Comparison of ENCODE assay signal across 20 cellular contexts in the genomic region with DNA sequence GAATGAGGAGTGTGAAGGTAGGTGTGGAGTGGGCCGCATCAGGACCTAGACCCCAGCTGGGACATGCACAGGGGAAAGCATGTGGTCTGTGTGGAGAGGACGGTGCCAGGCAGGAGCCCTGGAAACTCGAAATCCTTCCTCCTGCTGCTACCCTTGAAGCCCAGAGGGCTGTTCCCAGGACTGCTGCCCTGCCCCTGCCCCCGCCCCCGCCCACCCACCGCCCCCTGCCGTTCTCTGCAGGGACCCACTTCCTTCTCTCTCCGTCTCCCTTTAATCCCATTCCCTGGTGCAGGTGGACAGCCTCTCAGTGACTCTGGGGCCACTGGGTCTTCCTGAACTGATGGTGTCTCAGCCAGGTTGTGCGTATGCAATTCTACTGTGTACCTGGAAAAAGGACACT. TPM values are rescaled to one million over a fixed set of nuclear protein-coding genes. Genes with fewer than 3 reads are reported as not detected.
DNase-seq lines count a peak whose midpoint lies in the region; ATAC-seq, FAIRE-seq and TF ChIP-seq lines count a peak whose summit lies in the region.
"Had no signal": no experiment of that assay in that cellular context is flagged by ENCODE, and none has a peak within 500 bp of the region (broad histone marks: within the 10 kb centered on the region; RNA-seq: fewer than 3 reads in every experiment).

No MANE protein-coding gene starts in this region.

- H3K27me3 Mint-ChIP-seq in GM23338 (ENCODE audit: insufficient read depth, low read depth, poor library complexity) (peaks cover 3% of the 10 kb centered on the region), H9 (ENCODE audit: low read depth) (no peaks in the 10 kb centered on the region)
- H3K27me3 Mint-ChIP-seq: CD4-positive, CD25-positive, alpha-beta regulatory T cell had no signal

- H3K9me3 ChIP-seq in H9 (ENCODE audit: control insufficient read depth, low read depth, low read length), result no peaks in the 10 kb centered on the region
- H3K9me3 ChIP-seq in iPS-20b (ENCODE audit: insufficient read depth, low read depth, low read length), result no peaks in the 10 kb centered on the region
- H3K9me3 ChIP-seq in breast epithelium, result no peaks in the 10 kb centered on the region
- H3K9me3 ChIP-seq: BE2C had no signal

- H3T11ph ChIP-seq in H9 (ENCODE audit: low read length), result no peak overlapping the region

- H3K56ac ChIP-seq in H9 (ENCODE audit: insufficient read length, low read depth, low read length), result no peak overlapping the region

- no peak overlapping the region for H4K8ac ChIP-seq in H9 (replicated peaks; ENCODE audit: insufficient read length, low read depth, low read length)

- H3K9ac ChIP-seq in H9 (ENCODE audit: extremely low read depth, insufficient read length, low read length) (no peak overlapping the region), iPS-20b (ENCODE audit: low read depth, low read length) (peak overlapping the region; percentile 41)

- H2BK120ac ChIP-seq in H9 (ENCODE audit: low read depth, low read length, poor library complexity, severe bottlenecking), result no peak overlapping the region

- no peak for TF ChIP-seq CTCF in GM23338 (conservative IDR thresholded peaks at IDR 0.05; ENCODE audit: low read depth in 2 of 2)
- TF ChIP-seq CTCF in H9 (conservative IDR thresholded peaks at IDR 0.05), result no peak
- no peak for TF ChIP-seq CTCF in breast epithelium (IDR thresholded peaks at IDR 0.05)
- no peak for TF ChIP-seq CTCF in GM10266 (IDR thresholded peaks at IDR 0.05; ENCODE audit: control insufficient read depth, insufficient read depth, low read depth, missing control alignments)

- H3K4me1 ChIP-seq in GM23338 (ENCODE audit: insufficient read depth) (peaks cover 9% of the 10 kb centered on the region), H9 (ENCODE audit: insufficient read depth, low read length) (peaks cover 2% of the 10 kb centered on the region; the same call in 1 of the 2 replicates), iPS-20b (ENCODE audit: insufficient read depth, low read length) (peaks cover 9% of the 10 kb centered on the region; the same call in 1 of the 2 replicates), breast epithelium (no peaks in the 10 kb centered on the region)
- H3K4me1 ChIP-seq: BE2C had no signal

- FAIRE-seq in RCC 7860 (lab: Jason Lieb, UNC), result no peak
- FAIRE-seq: A204.1, GM12878 had no signal

- no peak overlapping the region for H3K4me3 ChIP-seq in GM23338
- no peak overlapping the region for H3K4me3 ChIP-seq in iPS-20b (ENCODE audit: low read length)
- H3K4me3 ChIP-seq in breast epithelium, result no peak overlapping the region
- H3K4me3 ChIP-seq: GM12878 had no signal

- H3K4me2 ChIP-seq in GM23338 (no peak overlapping the region), H9 (ENCODE audit: insufficient read depth, insufficient read length, low read length) (no peak overlapping the region)

- H2BK15ac ChIP-seq in H9 (ENCODE audit: low read depth, low read length), result no peak overlapping the region

- no peaks in the 10 kb centered on the region for H3K9me2 ChIP-seq in GM23338 (ENCODE audit: insufficient read depth)

- H3K36me3 Mint-ChIP-seq in GM23338 (ENCODE audit: low read depth), result peaks cover 70% of the 10 kb centered on the region
- H3K36me3 Mint-ChIP-seq in H9 (ENCODE audit: insufficient read depth in 1 of 3, low read depth in 3 of 3), result peaks cover 50 to 75% (median 74%) of the 10 kb centered on the region in 3 experiments

- H3K4me3 Mint-ChIP-seq in GM23338 (no peak overlapping the region), H9 (peak overlapping the region in 1 of 2 experiments; percentile 36; a peak in 1 of 5 replicates)
- H3K4me3 Mint-ChIP-seq: HFFc6 had no signal

- H2BK5ac ChIP-seq in H9 (ENCODE audit: insufficient read length, low read length), result no peak overlapping the region

- H3K27ac ChIP-seq in GM23338 (ENCODE audit: low read depth), result no peak overlapping the region
- no peak overlapping the region for H3K27ac ChIP-seq in H9 (ENCODE audit: insufficient read length, low read depth, low read length)
- H3K27ac ChIP-seq in iPS-20b (ENCODE audit: low read length), result no peak overlapping the region
- no peak overlapping the region for H3K27ac ChIP-seq in breast epithelium
- H3K27ac ChIP-seq: HL-60 had no signal

- no peak overlapping the region for H4K91ac ChIP-seq in H9 (ENCODE audit: insufficient read length, low read depth, low read length)

- H3K4me1 Mint-ChIP-seq in GM23338 (peaks cover 27% of the 10 kb centered on the region), H9 (peaks cover 26 to 33% of the 10 kb centered on the region in 2 experiments)

- WGBS in H9 (ENCODE audit: extremely low coverage, insufficient read length, low lambda C conversion rate), result no CpG with 5 or more reads among the region's 9 CpGs

- intact Hi-C loops in breast epithelium (cut with DNase I; ENCODE audit: low total_unique reads), result no loop called here

- no peaks in the 10 kb centered on the region for H3K23me2 ChIP-seq in H9 (ENCODE audit: insufficient read length, low read depth, low read length, poor library complexity, severe bottlenecking)

- no peak overlapping the region for H3K14ac ChIP-seq in H9 (ENCODE audit: insufficient read depth, low read length)

- H2BK20ac ChIP-seq in H9 (ENCODE audit: low read depth, low read length, poor library complexity, severe bottlenecking), result no peak overlapping the region

- H3K27ac Mint-ChIP-seq in GM23338 (peak overlapping the region; percentile 74; the same call in 1 of the 2 replicates), H9 (peak overlapping the region in 2 of 3 experiments; percentile 77 to 95; a peak in 5 of 7 replicates)
- H3K27ac Mint-ChIP-seq: CD4-positive, CD25-positive, alpha-beta regulatory T cell; HFFc6 had no signal

- H3F3A ChIP-seq in GM23338 (replicated peaks; ENCODE audit: low read depth), result peaks cover 5% of the 10 kb centered on the region; the same call in 1 of the 2 replicates

- H3K18ac ChIP-seq in H9 (ENCODE audit: insufficient read length, low read depth, low read length), result no peak overlapping the region

- H2AFZ ChIP-seq in GM23338, result no peak overlapping the region
- no peak overlapping the region for H2AFZ ChIP-seq in H9 (ENCODE audit: low read length)

- no peak overlapping the region for H2BK12ac ChIP-seq in H9 (ENCODE audit: insufficient read length, low read depth, low read length)

- no peak overlapping the region for H3K4ac ChIP-seq in H9 (ENCODE audit: low read depth, low read length)

- no peaks in the 10 kb centered on the region for H3K79me1 ChIP-seq in H9 (ENCODE audit: insufficient read depth, low read depth, low read length, poor library complexity, severe bottlenecking)

- no peak overlapping the region for H4K5ac ChIP-seq in H9 (ENCODE audit: insufficient read length, low read depth, low read length)

- no peak for TF ChIP-seq POLR2A in breast epithelium (IDR thresholded peaks at IDR 0.05)

- peaks cover 30% of the 10 kb centered on the region for H3K36me3 ChIP-seq in GM23338 (ENCODE audit: insufficient read depth)
- H3K36me3 ChIP-seq in iPS-20b (ENCODE audit: insufficient read depth, low read depth, low read length), result peaks cover 79% of the 10 kb centered on the region
- H3K36me3 ChIP-seq in breast epithelium, result peaks cover 6% of the 10 kb centered on the region

- ATAC-seq in GM23338, result peak; percentile 47
- ATAC-seq: GM12878, HCT116 had no signal

- H2AK5ac ChIP-seq in H9 (ENCODE audit: insufficient read length, low read length), result no peak overlapping the region

- H3K27me3 ChIP-seq in GM23338 (ENCODE audit: insufficient read depth) (no peaks in the 10 kb centered on the region), H9 (ENCODE audit: insufficient read depth, low read length) (no peaks in the 10 kb centered on the region), iPS-20b (ENCODE audit: insufficient read depth, low read length) (no peaks in the 10 kb centered on the region), breast epithelium (no peaks in the 10 kb centered on the region)
- H3K27me3 ChIP-seq: BE2C had no signal

- no peak overlapping the region for H3K23ac ChIP-seq in H9 (ENCODE audit: insufficient read length, low read depth, low read length)

- DNase-seq in GM23338 (ENCODE audit: low spot score) (no peak), H9 (no peak), RCC 7860 (ENCODE audit: low spot score) (no peak), breast epithelium (ENCODE audit: low spot score in 2 of 2) (no peak), GM10266 (ENCODE audit: extremely low spot score) (no peak)
- DNase-seq: ACHN; BE2C; C1 segment of cervical spinal cord; CD4-positive, CD25-positive, alpha-beta regulatory T cell; DMS153; DMS79 treated with DMSO at 0.1 percent for 48 hours; GF-D8; HFFc6 had no signal

- H3K9me3 Mint-ChIP-seq in GM23338 (no peaks in the 10 kb centered on the region; the same call in 2 of the 3 replicates), H9 (no peaks in the 10 kb centered on the region; a peak in 1 of 5 replicates)
- H3K9me3 Mint-ChIP-seq: CD4-positive, CD25-positive, alpha-beta regulatory T cell; HFFc6 had no signal

- H4K20me1 ChIP-seq in GM23338 (replicated peaks; ENCODE audit: insufficient read depth) (peaks cover 4% of the 10 kb centered on the region; the same call in 1 of the 2 replicates), H9 (ENCODE audit: control insufficient read depth, insufficient read depth, insufficient read length) (no peaks in the 10 kb centered on the region)

- H3K79me2 ChIP-seq in GM23338 (replicated peaks; ENCODE audit: insufficient read depth), result peaks cover 6% of the 10 kb centered on the region
- H3K79me2 ChIP-seq in H9 (ENCODE audit: insufficient read depth, low read length), result no peaks in the 10 kb centered on the region

TF ChIP-seq in GM23338, 12 proteins besides CTCF, POLR2A, EP300 and RAD21 (continues in another document):
- TF ChIP-seq STAT1 (IDR thresholded peaks at IDR 0.05; ENCODE audit: unreplicated experiment) (no peak), POLR2AphosphoS5 (IDR thresholded peaks at IDR 0.05; ENCODE audit: low read depth) (no peak)

RNA-seq across cellular contexts. Expression of gene ITFG2, which starts 8.0 kb away (rescaled TPM):
- total RNA-seq in GM23338 (2014; rRNA removed; shearing (Covaris generic)), result 17.3 and 19.8 TPM in 2 replicates
- polyA plus RNA-seq in GM23338 (2016; fragmentation: Nextera tagmentation; extraction: Ambion mirVana), result 32.6 and 41.2 TPM in 2 replicates
- total RNA-seq in H9 (2021) (32.7 and 41.6 TPM in 2 replicates), breast epithelium (10 to 100 TPM; 22.2 to 48.9 (median 35.1) TPM)

RNA-seq across cellular contexts. Expression of gene NRIP2, which starts 14.4 kb away (rescaled TPM):
- total RNA-seq in GM23338 (2014; rRNA removed; shearing (Covaris generic)), result not detected in 2 replicates
- 0.40 and 0.66 TPM in 2 replicates for polyA plus RNA-seq in GM23338 (2016; fragmentation: Nextera tagmentation; extraction: Ambion mirVana)
- total RNA-seq in H9 (2021) (0.15 TPM in 2 replicates), breast epithelium (1 to 10 TPM in 2 of 3 donors, under 1 TPM in 1; 0.16 to 1.6 (median 1.2) TPM)
- total RNA-seq: CD4-positive, CD25-positive, alpha-beta regulatory T cell; GM12878; HFFc6; HT1080 had no signal

RNA-seq across cellular contexts. Expression of gene FKBP4, which starts 25.7 kb away (rescaled TPM):
- 203 and 223 TPM in 2 replicates for total RNA-seq in GM23338 (2014; rRNA removed; shearing (Covaris generic))
- polyA plus RNA-seq in GM23338 (2016; fragmentation: Nextera tagmentation; extraction: Ambion mirVana), result 117 and 126 TPM in 2 replicates
- total RNA-seq in H9 (2021) (221 and 237 TPM in 2 replicates), breast epithelium (10 to 100 TPM; 30.4 to 70.8 (median 50.1) TPM)

RNA-seq across cellular contexts. Expression of gene TEX52, which starts 36.4 kb away (rescaled TPM):
- total RNA-seq in GM23338 (2014; rRNA removed; shearing (Covaris generic)), result not detected in 2 replicates
- polyA plus RNA-seq in GM23338 (2016; fragmentation: Nextera tagmentation; extraction: Ambion mirVana), result not detected in 2 replicates
- total RNA-seq in H9 (2021) (0.20 TPM in 2 replicates), breast epithelium (not detected)
- total RNA-seq: CD4-positive, CD25-positive, alpha-beta regulatory T cell; GM12878; H4; HFFc6; HT1080 had no signal
- polyA plus RNA-seq: CD4-positive, CD25-positive, alpha-beta regulatory T cell had no signal

RNA-seq across cellular contexts. Expression of gene FOXM1, which starts 56.5 kb away (rescaled TPM):
- total RNA-seq in GM23338 (2014; rRNA removed; shearing (Covaris generic)), result 73.4 and 98.1 TPM in 2 replicates
- 24.1 and 31.0 TPM in 2 replicates for polyA plus RNA-seq in GM23338 (2016; fragmentation: Nextera tagmentation; extraction: Ambion mirVana)
- total RNA-seq in H9 (2021) (109 TPM in 2 replicates), breast epithelium (1 to 10 TPM in 1 of 3 donors, under 1 TPM in 2; under 0.01 to 2.4 (median 0.44) TPM)
